23 cellular contexts compared by ENCODE assay signal in the genomic region with DNA sequence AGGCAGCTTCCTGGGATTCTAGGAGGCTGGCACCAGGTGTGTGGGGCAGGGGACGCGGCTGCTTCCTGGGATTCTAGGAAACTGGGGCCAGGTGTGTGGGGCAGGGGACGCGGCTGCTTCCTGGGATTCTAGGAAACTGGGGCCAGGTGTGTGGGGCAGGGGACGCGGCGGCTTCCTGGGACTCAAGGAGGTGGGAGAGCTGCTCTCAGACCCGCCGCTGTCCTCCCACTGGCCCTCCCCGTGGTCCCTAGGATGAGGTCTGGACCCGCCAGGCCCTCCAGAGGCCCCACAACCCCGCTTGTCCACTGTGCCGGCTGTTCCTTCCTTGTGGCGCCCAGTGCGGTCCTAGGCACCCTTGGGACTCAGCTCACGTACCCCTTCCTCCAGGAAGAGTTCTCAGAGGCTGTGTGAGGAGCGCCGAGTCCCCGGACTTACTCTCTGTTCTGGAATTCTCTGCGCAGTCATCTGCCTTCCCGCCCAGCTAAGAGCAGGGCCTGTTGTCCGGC. TPM values are rescaled to one million over a fixed set of nuclear protein-coding genes. Genes with fewer than 3 reads are reported as not detected.
"Had no signal": no experiment of that assay in that cellular context is flagged by ENCODE, and none has a peak within 500 bp of the region (broad histone marks: within the 10 kb centered on the region; RNA-seq: fewer than 3 reads in every experiment).

No MANE protein-coding gene starts in this region.

- ATAC-seq: activated CD8-positive, alpha-beta memory T cell treated with anti-CD3 and anti-CD28 coated beads, Interleukin-2, amount 10 ng/mL, durations not matched to agents 7 days and 5 days; PC-3 had no signal

- FAIRE-seq: bronchial epithelial cell had no signal

- H3K4me3 ChIP-seq: MG63 had no signal

- DNase-seq: activated B cell treated with CpG ODN at 0.5 μM for 24 hours; activated CD4-positive, alpha-beta T cell treated with anti-CD3 and anti-CD28 coated beads for 1 hour; activated CD4-positive, alpha-beta T cell treated with anti-CD3 and anti-CD28 coated beads, Interleukin-2, amount 10 ng/mL, durations not matched to agents 24 days and 14 days; activated CD4-positive, alpha-beta T cell treated with anti-CD3 and anti-CD28 coated beads, Interleukin-2, amount 50 U/mL, for 48 hours; activated CD8-positive, alpha-beta memory T cell treated with anti-CD3 and anti-CD28 coated beads, Interleukin-2, amount 10 ng/mL, durations not matched to agents 7 days and 5 days; activated effector memory CD4-positive, alpha-beta T cell treated with Interleukin-2 at 50 U/mL for 16 hours; activated naive CD4-positive, alpha-beta T cell; activated T-cell treated with anti-CD3 and anti-CD28 coated beads, Interleukin-2, amount 50 U/mL, for 24 hours; aorta; central memory CD4-positive, alpha-beta T cell; MG63; NCI-H1092 treated with DMSO at 0.1 percent for 48 hours; NCI-H1436; NCI-H1694 treated with DMSO at 0.1 percent for 48 hours; NCI-H2029 treated with DMSO at 0.1 percent for 48 hours; NCI-H345; NCI-H510A; NCI-H526 treated with DMSO at 0.1 percent for 48 hours; NK-92 treated with Interleukin-12 subunit alpha and Interleukin-12 subunit beta, amount 100 ng/mL, for 24 hours; PC-3; SHP77 treated with DMSO at 0.1 percent for 48 hours had no signal

- H3K27me3 ChIP-seq: MG63 had no signal

- H3K9me3 ChIP-seq: MG63 had no signal

- H3K36me3 ChIP-seq: MG63 had no signal

RNA-seq across cellular contexts. Expression of a gene that starts 0.6 kb away (rescaled TPM):
- total RNA-seq: activated B cell treated with CpG ODN at 0.5 μM for 24 hours; activated CD4-positive, alpha-beta T cell treated with anti-CD3 and anti-CD28 coated beads, Interleukin-2, amount 10 ng/mL, durations not matched to agents 24 days and 14 days; activated CD8-positive, alpha-beta memory T cell treated with anti-CD3 and anti-CD28 coated beads, Interleukin-2, amount 10 ng/mL, durations not matched to agents 7 days and 5 days; activated T-helper 1 cell treated with anti-CD3 and anti-CD28 coated beads, Interleukin-12 subunit alpha, Interleukin-12 subunit beta, Interleukin-2, Interleukin-4 antibody, amounts not matched to agents 30 ng/mL and 10 ng/mL and 1 ng/mL, durations not matched to agents 14 hours and 24 hours and 36 hours; aorta; PC-3 had no signal
